In the genomic region with DNA sequence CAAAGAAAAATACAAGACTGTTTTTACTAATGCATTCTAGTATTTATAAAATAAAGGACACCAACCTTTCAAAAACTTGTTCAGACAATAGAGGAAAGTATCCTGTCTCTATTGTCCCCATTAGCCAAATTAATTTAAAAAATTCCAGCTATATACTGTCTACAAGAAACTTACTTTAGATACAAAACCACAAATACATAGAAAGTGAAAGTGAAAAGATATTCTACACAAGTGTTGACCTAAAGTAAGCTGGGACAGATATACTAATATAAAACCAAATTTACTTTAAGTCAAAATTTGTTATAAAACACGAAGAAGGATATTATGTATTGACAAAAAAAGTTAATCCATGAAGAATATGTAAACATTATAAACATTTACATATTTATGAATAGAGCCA, we compare ENCODE assay signal across 25 cellular contexts.
DNase-seq lines count a peak whose midpoint lies in the region; ATAC-seq, FAIRE-seq and TF ChIP-seq lines count a peak whose summit lies in the region.
"Had no signal": no experiment of that assay in that cellular context is flagged by ENCODE, and none has a peak within 500 bp of the region (broad histone marks: within the 10 kb centered on the region; RNA-seq: fewer than 3 reads in every experiment).

No MANE protein-coding gene starts in this region.

- no peak overlapping the region for H2BK5ac ChIP-seq in mesenchymal stem cell (ENCODE audit: low read depth, low read length, poor library complexity, severe bottlenecking)

- no peaks in the 10 kb centered on the region for H3K79me1 ChIP-seq in mesenchymal stem cell (replicated peaks; ENCODE audit: low read length, poor library complexity, severe bottlenecking)

- H3K9me2 ChIP-seq in MM.1S (replicated peaks; ENCODE audit: insufficient read depth, low read length) = no peaks in the 10 kb centered on the region

- peak overlapping the region; percentile 36; the same call in 1 of the 2 replicates for H3K4me2 ChIP-seq in DND-41 (ENCODE audit: insufficient read depth, low read length)
- no peak overlapping the region for H3K4me2 ChIP-seq in MM.1S (ENCODE audit: low read depth, low read length)
- no peak overlapping the region for H3K4me2 ChIP-seq in mesenchymal stem cell (ENCODE audit: low read length, poor library complexity, severe bottlenecking)
- H3K4me2 ChIP-seq: BLaER1 had no signal

- H4K91ac ChIP-seq in mesenchymal stem cell (ENCODE audit: low read length) = no peak overlapping the region

- no peak overlapping the region for H3K9ac ChIP-seq in DND-41 (ENCODE audit: low read depth, low read length)
- no peak overlapping the region for H3K9ac ChIP-seq in MM.1S (ENCODE audit: low read length)
- H3K9ac ChIP-seq in mesenchymal stem cell (ENCODE audit: low read length) = no peak overlapping the region
- H3K9ac ChIP-seq: BLaER1 had no signal

- H3K18ac ChIP-seq in mesenchymal stem cell (ENCODE audit: low read depth in 1 of 2, low read length in 2 of 2) = no peak overlapping the region

- no CpG with 5 or more reads among the region's 1 CpG for WGBS in mesenchymal stem cell

- no peak overlapping the region for H2BK12ac ChIP-seq in mesenchymal stem cell (ENCODE audit: low read length in 2 of 2)

- H3K4me3 ChIP-seq in DND-41 (ENCODE audit: low read depth in 1 of 2, low read length in 2 of 2) = no peak overlapping the region
- H3K4me3 ChIP-seq in MM.1S (ENCODE audit: low read length) = no peak overlapping the region
- no peak overlapping the region for H3K4me3 ChIP-seq in mesenchymal stem cell (ENCODE audit: insufficient read depth in 1 of 2, low read depth in 1 of 2, low read length in 2 of 2)
- H3K4me3 ChIP-seq in tibial artery = no peak overlapping the region
- H3K4me3 ChIP-seq: BLaER1, HAP-1, SJCRH30 had no signal

- TF ChIP-seq CTCF in DND-41 (IDR thresholded peaks at IDR 0.05; ENCODE audit: borderline replicate concordance, extremely low read depth, low read length, poor library complexity, severe bottlenecking) (no peak), MM.1S (IDR thresholded peaks at IDR 0.05; ENCODE audit: low read length) (no peak), tibial artery (IDR thresholded peaks at IDR 0.05) (no peak)

- H3K4ac ChIP-seq in mesenchymal stem cell (ENCODE audit: low read depth in 1 of 2, low read length in 2 of 2) = no peak overlapping the region

- H3K79me2 ChIP-seq in DND-41 (ENCODE audit: insufficient read depth, low read length) (no peaks in the 10 kb centered on the region), MM.1S (ENCODE audit: low read length) (no peaks in the 10 kb centered on the region)

- no peaks in the 10 kb centered on the region for H4K20me1 ChIP-seq in DND-41 (ENCODE audit: insufficient read depth, low read length)
- no peaks in the 10 kb centered on the region for H4K20me1 ChIP-seq in MM.1S (ENCODE audit: insufficient read depth, low read length)
- H4K20me1 ChIP-seq: BLaER1 had no signal

- no peak overlapping the region for H4K8ac ChIP-seq in mesenchymal stem cell (ENCODE audit: low read length)

- DNase-seq in DND-41 (no peak), MM.1S (peak; percentile 18), mesenchymal stem cell (peak; percentile 3), tibial artery (no peak), left colon (no peak), KBM-7 (no peak)
- DNase-seq: CD4-positive, alpha-beta T cell; COR-L47; DMS79 treated with DMSO at 0.1 percent for 48 hours; KG1; MV-4-11; NCI-H1105 treated with DMSO at 0.1 percent for 48 hours; NCI-H1694; NCI-H2081; NCI-H2171 treated with DMSO at 0.1 percent for 48 hours; NCI-H524 treated with DMSO at 0.1 percent for 48 hours; NCI-H82; SJCRH30; SW 1271; T-helper 17 cell had no signal

- H2AK5ac ChIP-seq in mesenchymal stem cell (ENCODE audit: low read length, severe bottlenecking) = no peak overlapping the region

- no peaks in the 10 kb centered on the region for H3F3A ChIP-seq in MM.1S (ENCODE audit: insufficient read depth, low read length)

- no peak overlapping the region for H2BK15ac ChIP-seq in mesenchymal stem cell (ENCODE audit: low read depth, poor library complexity, severe bottlenecking)

- no peak overlapping the region for H2BK120ac ChIP-seq in mesenchymal stem cell (ENCODE audit: low read depth, low read length)

- in situ Hi-C loops in KBM-7 (cut with MboI; ENCODE audit: low pct_unique_long_range_greater_than_20kb, low sequenced_read_pairs) = no loop called here

- peak; percentile 40 for FAIRE-seq in A204.1 (lab: Jason Lieb, UNC)
- FAIRE-seq: GM12892, GM18507 had no signal

- H3K4me1 ChIP-seq in DND-41 (ENCODE audit: insufficient read depth, low read length) (peaks cover 7% of the 10 kb centered on the region; the same call in 1 of the 2 replicates), MM.1S (ENCODE audit: low read length) (no peaks in the 10 kb centered on the region), mesenchymal stem cell (ENCODE audit: control insufficient read depth, insufficient read depth, low read depth, low read length) (no peaks in the 10 kb centered on the region), tibial artery (no peaks in the 10 kb centered on the region)
- H3K4me1 ChIP-seq: BLaER1, HAP-1, SJCRH30 had no signal

- H3K27ac ChIP-seq in DND-41 (ENCODE audit: low read length) = no peak overlapping the region
- H3K27ac ChIP-seq in MM.1S (ENCODE audit: low read length) = no peak overlapping the region
- no peak overlapping the region for H3K27ac ChIP-seq in mesenchymal stem cell (ENCODE audit: low read length, poor library complexity, severe bottlenecking)
- no peak overlapping the region for H3K27ac ChIP-seq in tibial artery
- H3K27ac ChIP-seq: BLaER1, SJCRH30 had no signal

- H2AFZ ChIP-seq in DND-41 (ENCODE audit: low read depth, low read length) = peak overlapping the region; percentile 49; the same call in 1 of the 2 replicates
- no peak overlapping the region for H2AFZ ChIP-seq in MM.1S (ENCODE audit: low read length)
- H2AFZ ChIP-seq in mesenchymal stem cell (ENCODE audit: low read depth, low read length) = no peak overlapping the region

- no peaks in the 10 kb centered on the region for H3K36me3 ChIP-seq in DND-41 (ENCODE audit: insufficient read depth, low read length)
- H3K36me3 ChIP-seq in MM.1S (replicated peaks; ENCODE audit: insufficient read depth, low read length) = no peaks in the 10 kb centered on the region
- no peaks in the 10 kb centered on the region for H3K36me3 ChIP-seq in mesenchymal stem cell (ENCODE audit: control insufficient read depth in 1 of 2, insufficient read depth in 2 of 2, low read depth in 1 of 2, low read length in 2 of 2)
- H3K36me3 ChIP-seq in tibial artery = no peaks in the 10 kb centered on the region
- H3K36me3 ChIP-seq: BLaER1, HAP-1, SJCRH30 had no signal

- intact Hi-C loops in tibial artery (cut with DNase I; ENCODE audit: low total_unique reads) = no loop called here
- intact Hi-C loops in left colon (cut with DNase I, micrococcal nuclease) = no loop called here

- no peak overlapping the region for H3K14ac ChIP-seq in mesenchymal stem cell (ENCODE audit: low read length in 2 of 2)

- ATAC-seq in DND-41 (ENCODE audit: insufficient read depth, low read depth) = peak; percentile 69
- ATAC-seq in left colon = no peak
- ATAC-seq: T-helper 17 cell had no signal

- H3K23ac ChIP-seq in mesenchymal stem cell (ENCODE audit: low read length in 2 of 2) = no peak overlapping the region

- H3K9me3 ChIP-seq in DND-41 (ENCODE audit: insufficient read depth, low read length, severe bottlenecking) (no peaks in the 10 kb centered on the region), MM.1S (replicated peaks; ENCODE audit: insufficient read depth, low read length) (no peaks in the 10 kb centered on the region), mesenchymal stem cell (ENCODE audit: control insufficient read depth, low read length) (no peaks in the 10 kb centered on the region), tibial artery (no peaks in the 10 kb centered on the region)
- H3K9me3 ChIP-seq: BLaER1, HAP-1, SJCRH30 had no signal

- H3K27me3 ChIP-seq in DND-41 (ENCODE audit: insufficient read depth, low read length, poor library complexity) (no peaks in the 10 kb centered on the region), MM.1S (replicated peaks; ENCODE audit: insufficient read depth, low read length) (no peaks in the 10 kb centered on the region), mesenchymal stem cell (ENCODE audit: control insufficient read depth in 1 of 2, insufficient read depth in 1 of 2, low read length in 2 of 2) (no peaks in the 10 kb centered on the region), tibial artery (no peaks in the 10 kb centered on the region)
- H3K27me3 ChIP-seq: BLaER1, SJCRH30 had no signal

Comparison
In these comparisons a context has a peak if more than half of its experiments do, and no peak if none do; other contexts are left out.
1. DNase-seq: peak in MM.1S (single experiment) and mesenchymal stem cell (single experiment); none in DND-41 (single experiment), tibial artery (0 of 2), left colon (0 of 2) and KBM-7 (single experiment).